Comparison of ENCODE assay signal across 8 cellular contexts in genomic region chr22:20267441-20268288, GRCh38. TPM values are rescaled to one million over a fixed set of nuclear protein-coding genes. Genes with fewer than 3 reads are reported as not detected.
DNase-seq lines count a peak whose midpoint lies in the region; ATAC-seq and TF ChIP-seq lines count a peak whose summit lies in the region.

No MANE protein-coding gene starts in this region.

- peaks cover 11 to 13% of the 10 kb centered on the region in 2 donors for H3K4me1 ChIP-seq in thyroid gland

- peak; percentile 8 for ATAC-seq in left lobe of liver

- H3K4me3 ChIP-seq in thyroid gland (replicated peaks in 1 of 3): peak overlapping the region in 2 of 3 donors; percentile 17 to 54

- H3K4me1 Mint-ChIP-seq in activated naive CD8-positive, alpha-beta T cell (ENCODE audit: low read depth): peaks cover 6% of the 10 kb centered on the region

- no peaks in the 10 kb centered on the region for H3K27me3 ChIP-seq in thyroid gland

- H3K27ac ChIP-seq in thyroid gland: no peak overlapping the region

- DNase-seq in activated CD4-positive, alpha-beta T cell treated with anti-CD3 and anti-CD28 coated beads for 48 hours: peak; percentile 28
- no peak for DNase-seq in activated CD4-positive, alpha-beta T cell treated with anti-CD3 and anti-CD28 coated beads, Interleukin-2, amount 50 U/mL, for 4 hours
- DNase-seq in left lobe of liver (ENCODE audit: low spot score) (no peak), thyroid gland (peak; percentile 55), hypothalamus (lab: John Stamatoyannopoulos, UW) (no peak), globus pallidus (ENCODE audit: low spot score) (no peak), islet precursor cell (no peak)

- H3K27ac Mint-ChIP-seq in activated naive CD8-positive, alpha-beta T cell: no peak overlapping the region

- no peaks in the 10 kb centered on the region for H3K36me3 Mint-ChIP-seq in activated naive CD8-positive, alpha-beta T cell

- no peaks in the 10 kb centered on the region for H3K27me3 Mint-ChIP-seq in activated naive CD8-positive, alpha-beta T cell

- no peak for TF ChIP-seq CTCF in thyroid gland (IDR thresholded peaks at IDR 0.05)

- no peaks in the 10 kb centered on the region for H3K36me3 ChIP-seq in thyroid gland

- H3K9me3 Mint-ChIP-seq in activated naive CD8-positive, alpha-beta T cell (ENCODE audit: low read depth): no peaks in the 10 kb centered on the region

- TF ChIP-seq POLR2A in thyroid gland (IDR thresholded peaks at IDR 0.05): no peak

- 2 to 9% methylated on average over 11 to 13 of the region's 104 CpGs for WGBS in thyroid gland, 2 donors

- intact Hi-C loops in thyroid gland (cut with DNase I): loop anchor here (5.0 kb wide), 1 partner anchor 110 kb away; no protein-coding TSS in a partner anchor

- no peaks in the 10 kb centered on the region for H3K9me3 ChIP-seq in thyroid gland

- peak overlapping the region; percentile 35 for H3K4me3 Mint-ChIP-seq in activated naive CD8-positive, alpha-beta T cell

RNA-seq across cellular contexts. Expression of gene RTN4R, which starts 0.5 kb away (rescaled TPM):
- total RNA-seq in left lobe of liver (10.9 TPM), thyroid gland (1 to 10 TPM; 4.0 to 8.6 (median 5.9) TPM)

RNA-seq across cellular contexts. Expression of gene DGCR6L, which starts 52.2 kb away (rescaled TPM):
- total RNA-seq in left lobe of liver (60.2 TPM), thyroid gland (100 to 1,000 TPM in 2 of 4 donors, 10 to 100 TPM in 2; 62.5 to 123 (median 90.8) TPM)

Comparison
In these comparisons a context has a peak if more than half of its experiments do, and no peak if none do; other contexts are left out.
1. DNase-seq: peak in activated CD4-positive, alpha-beta T cell treated with anti-CD3 and anti-CD28 coated beads for 48 hours (single experiment) and thyroid gland (2 of 2); none in activated CD4-positive, alpha-beta T cell treated with anti-CD3 and anti-CD28 coated beads, Interleukin-2, amount 50 U/mL, for 4 hours (0 of 2), left lobe of liver (single experiment), hypothalamus (0 of 51), globus pallidus (single experiment) and islet precursor cell (single experiment).